24 cellular contexts compared by ENCODE assay signal in genomic region chr9:2169035-2169434, GRCh38.
"Had no signal": no experiment of that assay in that cellular context is flagged by ENCODE, and none has a peak within 500 bp of the region (broad histone marks: within the 10 kb centered on the region; RNA-seq: fewer than 3 reads in every experiment).

No MANE protein-coding gene starts in this region.

- H3K4me1 ChIP-seq: lower lobe of right lung, sigmoid colon, upper lobe of right lung had no signal

- H3K9me3 Mint-ChIP-seq: naive B cell, nephron had no signal

- ATAC-seq: foreskin keratinocyte, left lobe of liver, lower lobe of right lung, upper lobe of right lung had no signal

- H3K27me3 Mint-ChIP-seq: naive B cell had no signal

- H3K4me3 Mint-ChIP-seq: endodermal cell, naive B cell, nephron had no signal

- H3K4me3 ChIP-seq: coronary artery, lower lobe of right lung, psoas muscle, sigmoid colon, skin epidermis, suprapubic skin, tibial artery, upper lobe of right lung had no signal

- H3K27ac ChIP-seq: coronary artery, foreskin keratinocyte, lower lobe of right lung, neutrophil, psoas muscle, sigmoid colon, tibial artery, upper lobe of right lung had no signal

- H3K27me3 ChIP-seq: foreskin keratinocyte, neutrophil, sigmoid colon, suprapubic skin, tibial artery, upper lobe of right lung had no signal

- DNase-seq: central memory CD4-positive, alpha-beta T cell; effector CD4-positive, alpha-beta T cell; endodermal cell; erythroblast; foreskin keratinocyte; hypothalamus; kidney glomerular epithelial cell; lower lobe of right lung; mesendoderm; naive B cell; psoas muscle; retina; sigmoid colon; stimulated activated CD4-positive, alpha-beta T cell treated with anti-CD3 and anti-CD28 coated beads, Interleukin-2, amount 100 ng/mL, for 24 hours; stimulated activated CD4-positive, alpha-beta T cell treated with anti-CD3 and anti-CD28 coated beads, Interleukin-4, amount 100 ng/mL, for 4 hours; stimulated activated naive CD4-positive, alpha-beta T cell treated with Interleukin-2 at 50 U/mL for 16 hours; tibial artery; upper lobe of right lung had no signal

- H3K9me3 ChIP-seq: lower lobe of right lung, neutrophil, psoas muscle, sigmoid colon, suprapubic skin, tibial artery, upper lobe of right lung had no signal

- H3K27ac Mint-ChIP-seq: endodermal cell, nephron had no signal
